ENCODE assay signal across 9 cellular contexts in genomic region chr6:103122766-103123601, GRCh38.
DNase-seq lines count a peak whose midpoint lies in the region; ATAC-seq and TF ChIP-seq lines count a peak whose summit lies in the region.
"Had no signal": no experiment of that assay in that cellular context is flagged by ENCODE, and none has a peak within 500 bp of the region (broad histone marks: within the 10 kb centered on the region; RNA-seq: fewer than 3 reads in every experiment).

No MANE protein-coding gene starts in this region.

- H3K9ac ChIP-seq in GM23248: no peak overlapping the region

- peak; percentile 84 for TF ChIP-seq CTCF in LNCaP clone FGC (IDR thresholded peaks at IDR 0.05; ENCODE audit: control insufficient read depth, extremely low read depth, insufficient read depth)
- peak; percentile 61 for TF ChIP-seq CTCF in epithelial cell of proximal tubule (conservative IDR thresholded peaks at IDR 0.05; ENCODE audit: low read depth, low read length)

- no peak overlapping the region for H3K27ac Mint-ChIP-seq in activated CD8-positive, alpha-beta memory T cell treated with anti-CD3 and anti-CD28 coated beads, Interleukin-2, amount 10 ng/mL, durations not matched to agents 7 days and 5 days
- H3K27ac Mint-ChIP-seq: IgD-negative memory B cell had no signal

- no peaks in the 10 kb centered on the region for H3K9me3 Mint-ChIP-seq in activated CD8-positive, alpha-beta memory T cell treated with anti-CD3 and anti-CD28 coated beads, Interleukin-2, amount 10 ng/mL, durations not matched to agents 7 days and 5 days (ENCODE audit: low read depth)

- in situ Hi-C loops in GM23248 (cut with MboI): no loop called here

- no peak overlapping the region for H3K27ac ChIP-seq in GM23248

- no peaks in the 10 kb centered on the region for H3K79me2 ChIP-seq in GM23248 (ENCODE audit: insufficient read depth)

- CTCF ChIA-PET in activated CD8-positive, alpha-beta memory T cell treated with anti-CD3 and anti-CD28 coated beads, Interleukin-2, amount 10 ng/mL, durations not matched to agents 7 days and 5 days (lab: Charles Lee): no interaction called here

- DNase-seq in DMS53 treated with DMSO at 0.1 percent for 48 hours (lab: John Stamatoyannopoulos, UW; ENCODE audit: unreplicated experiment) (peak; percentile 40), GM23248 (peak; percentile 36), LNCaP clone FGC (ENCODE audit: low read depth) (peak; percentile 56), RKO (ENCODE audit: low spot score) (peak; percentile 60), epithelial cell of proximal tubule (ENCODE audit: low read depth) (no peak), posterior cingulate gyrus (peak in 9 of 10 donors; percentile 17 to 81 (median 46)), putamen (ENCODE audit: low spot score) (no peak)
- DNase-seq in activated CD8-positive, alpha-beta memory T cell treated with anti-CD3 and anti-CD28 coated beads, Interleukin-2, amount 10 ng/mL, durations not matched to agents 7 days and 5 days: no peak

- 16 to 20% methylated on average over 10 of the region's 10 CpGs for WGBS in GM23248 (ENCODE audit: low coverage in 1 of 2, low lambda C conversion rate in 2 of 2, missing lambda C conversion rate in 2 of 2), 2 experiments

- H3K27me3 ChIP-seq in GM23248 (replicated peaks; ENCODE audit: insufficient read depth): no peaks in the 10 kb centered on the region

- intact Hi-C loops in posterior cingulate gyrus (cut with DNase I): no loop called here

- no peaks in the 10 kb centered on the region for H3K9me2 ChIP-seq in GM23248 (ENCODE audit: insufficient read depth)

- H3K4me3 ChIP-seq in GM23248 (no peak overlapping the region), LNCaP clone FGC (ENCODE audit: low read depth, low read length) (no peak overlapping the region), epithelial cell of proximal tubule (ENCODE audit: low read depth, low read length) (no peak overlapping the region)

- no peak overlapping the region for H2AFZ ChIP-seq in GM23248

- no peaks in the 10 kb centered on the region for H3K4me1 ChIP-seq in GM23248 (ENCODE audit: insufficient read depth)

- no peaks in the 10 kb centered on the region for H3K4me1 Mint-ChIP-seq in activated CD8-positive, alpha-beta memory T cell treated with anti-CD3 and anti-CD28 coated beads, Interleukin-2, amount 10 ng/mL, durations not matched to agents 7 days and 5 days
- H3K4me1 Mint-ChIP-seq: IgD-negative memory B cell had no signal

- H4K20me1 ChIP-seq in GM23248 (ENCODE audit: insufficient read depth): no peaks in the 10 kb centered on the region

- no peaks in the 10 kb centered on the region for H3K36me3 ChIP-seq in GM23248 (ENCODE audit: low read depth)

- H3K27me3 Mint-ChIP-seq in activated CD8-positive, alpha-beta memory T cell treated with anti-CD3 and anti-CD28 coated beads, Interleukin-2, amount 10 ng/mL, durations not matched to agents 7 days and 5 days: no peaks in the 10 kb centered on the region
- H3K27me3 Mint-ChIP-seq: IgD-negative memory B cell had no signal

- H3K4me3 Mint-ChIP-seq in activated CD8-positive, alpha-beta memory T cell treated with anti-CD3 and anti-CD28 coated beads, Interleukin-2, amount 10 ng/mL, durations not matched to agents 7 days and 5 days: no peak overlapping the region
- H3K4me3 Mint-ChIP-seq: IgD-negative memory B cell had no signal

- H3F3A ChIP-seq in GM23248 (ENCODE audit: insufficient read depth): no peaks in the 10 kb centered on the region

- ATAC-seq in activated CD8-positive, alpha-beta memory T cell treated with anti-CD3 and anti-CD28 coated beads, Interleukin-2, amount 10 ng/mL, durations not matched to agents 7 days and 5 days: no peak

- no peak overlapping the region for H3K4me2 ChIP-seq in GM23248 (ENCODE audit: unreplicated experiment)

- no peaks in the 10 kb centered on the region for H3K9me3 ChIP-seq in GM23248 (ENCODE audit: low read depth)

- no peaks in the 10 kb centered on the region for H3K36me3 Mint-ChIP-seq in activated CD8-positive, alpha-beta memory T cell treated with anti-CD3 and anti-CD28 coated beads, Interleukin-2, amount 10 ng/mL, durations not matched to agents 7 days and 5 days
- H3K36me3 Mint-ChIP-seq: IgD-negative memory B cell had no signal

Comparison
In these comparisons a context has a peak if more than half of its experiments do, and no peak if none do; other contexts are left out.
1. DNase-seq: peak in DMS53 treated with DMSO at 0.1 percent for 48 hours (single experiment), GM23248 (single experiment), LNCaP clone FGC (single experiment), RKO (single experiment) and posterior cingulate gyrus (9 of 10); none in epithelial cell of proximal tubule (single experiment), putamen (single experiment) and activated CD8-positive, alpha-beta memory T cell treated with anti-CD3 and anti-CD28 coated beads, Interleukin-2, amount 10 ng/mL, durations not matched to agents 7 days and 5 days (single experiment).